14 cellular contexts compared by ENCODE assay signal in genomic region chr13:72062566-72062965, GRCh38.
A peak's percentile ranks its signal among the peaks of the same experiment; 100 is the strongest.
DNase-seq lines count a peak whose midpoint lies in the region; ATAC-seq, FAIRE-seq and TF ChIP-seq lines count a peak whose summit lies in the region.
"Had no signal": no experiment of that assay in that cellular context is flagged by ENCODE, and none has a peak within 500 bp of the region (broad histone marks: within the 10 kb centered on the region; RNA-seq: fewer than 3 reads in every experiment).

No MANE protein-coding gene starts in this region.

- dilution Hi-C loops in endothelial cell of umbilical vein (cut with MboI; ENCODE audit: extremely low pct_ligation_motif_present, low sequenced_read_pairs), result no loop called here

- no peak for TF ChIP-seq POLR2A in endothelial cell of umbilical vein (IDR thresholded peaks at IDR 0.05; ENCODE audit: low read depth, low read length)
- TF ChIP-seq POLR2A in vagina (IDR thresholded peaks at IDR 0.05), result no peak

- H2AK5ac ChIP-seq in H9 (ENCODE audit: insufficient read length, low read length), result no peak overlapping the region

- no peak overlapping the region for H3K4ac ChIP-seq in H9 (ENCODE audit: low read depth, low read length)

- peaks cover 0 to 19% (median 12%) of the 10 kb centered on the region in 3 experiments; a peak in 4 of 7 replicates for H3K36me3 Mint-ChIP-seq in H9 (ENCODE audit: insufficient read depth in 1 of 3, low read depth in 3 of 3)
- H3K36me3 Mint-ChIP-seq: activated naive CD8-positive, alpha-beta T cell; naive thymus-derived CD4-positive, alpha-beta T cell had no signal

- intact Hi-C loops in endothelial cell of umbilical vein (cut with micrococcal nuclease) (no loop called here), vagina (cut with DNase I) (no loop called here)

- no peak for TF ChIP-seq CTCF in H9 (conservative IDR thresholded peaks at IDR 0.05)
- TF ChIP-seq CTCF in endothelial cell of umbilical vein (IDR thresholded peaks at IDR 0.05; ENCODE audit: extremely low read depth in 1 of 2, insufficient read depth in 1 of 2, low read depth in 1 of 2, low read length in 2 of 2), result no peak
- TF ChIP-seq CTCF in vagina (IDR thresholded peaks at IDR 0.05), result no peak

- no peak overlapping the region for H4K5ac ChIP-seq in H9 (ENCODE audit: insufficient read length, low read depth, low read length)

- no peak overlapping the region for H3K9ac ChIP-seq in H9 (ENCODE audit: extremely low read depth, insufficient read length, low read length)
- H3K9ac ChIP-seq in NT2/D1 (ENCODE audit: insufficient read length, low read depth), result no peak overlapping the region
- no peak overlapping the region for H3K9ac ChIP-seq in endothelial cell of umbilical vein (replicated peaks; ENCODE audit: extremely low read depth, insufficient read depth, low read length)

- no peaks in the 10 kb centered on the region for H3K79me1 ChIP-seq in H9 (ENCODE audit: insufficient read depth, low read depth, low read length, poor library complexity, severe bottlenecking)

- H3K4me3 Mint-ChIP-seq in H9, result peak overlapping the region in 1 of 2 experiments; percentile 16; a peak in 1 of 5 replicates
- H3K4me3 Mint-ChIP-seq: activated naive CD8-positive, alpha-beta T cell; HFFc6; naive thymus-derived CD4-positive, alpha-beta T cell had no signal

- WGBS in H9 (ENCODE audit: extremely low coverage, insufficient read length, low lambda C conversion rate), result no CpG with 5 or more reads among the region's 7 CpGs

- peaks cover 20 to 29% of the 10 kb centered on the region in 2 experiments for H3K4me1 Mint-ChIP-seq in H9
- H3K4me1 Mint-ChIP-seq: naive thymus-derived CD4-positive, alpha-beta T cell had no signal

- H3K4me3 ChIP-seq in NT2/D1 (ENCODE audit: insufficient read length, low read depth), result no peak overlapping the region
- H3K4me3 ChIP-seq in endothelial cell of umbilical vein (replicated peaks in 1 of 3; ENCODE audit: insufficient read depth in 1 of 3, low read depth in 1 of 3, low read length in 3 of 3), result no peak overlapping the region
- H3K4me3 ChIP-seq in vagina, result no peak overlapping the region
- H3K4me3 ChIP-seq: stomach had no signal

- H3K14ac ChIP-seq in H9 (ENCODE audit: insufficient read depth, low read length), result no peak overlapping the region; the same call in 1 of the 2 replicates

- H2AFZ ChIP-seq in H9 (ENCODE audit: low read length) (no peak overlapping the region), endothelial cell of umbilical vein (ENCODE audit: low read depth, low read length) (no peak overlapping the region)

- H3K9me3 Mint-ChIP-seq in H9, result peaks cover 19 to 36% of the 10 kb centered on the region in 2 experiments

- no peaks in the 10 kb centered on the region for H3K36me3 ChIP-seq in NT2/D1 (ENCODE audit: insufficient read depth, insufficient read length, low read length)
- no peaks in the 10 kb centered on the region for H3K36me3 ChIP-seq in endothelial cell of umbilical vein (ENCODE audit: control insufficient read depth in 2 of 2, extremely low read depth in 1 of 2, insufficient read depth in 2 of 2, low read length in 2 of 2)
- no peaks in the 10 kb centered on the region for H3K36me3 ChIP-seq in vagina
- H3K36me3 ChIP-seq: stomach had no signal

- no peak overlapping the region for H4K91ac ChIP-seq in H9 (ENCODE audit: insufficient read length, low read depth, low read length)

- H3K27ac ChIP-seq in H9 (ENCODE audit: insufficient read length, low read depth, low read length), result no peak overlapping the region
- no peak overlapping the region for H3K27ac ChIP-seq in endothelial cell of umbilical vein (ENCODE audit: insufficient read depth, low read depth, low read length)
- H3K27ac ChIP-seq in vagina, result no peak overlapping the region
- H3K27ac ChIP-seq: stomach had no signal

- no peaks in the 10 kb centered on the region for H3K9me3 ChIP-seq in H9 (ENCODE audit: control insufficient read depth, low read depth, low read length)
- no peaks in the 10 kb centered on the region for H3K9me3 ChIP-seq in NT2/D1 (ENCODE audit: insufficient read depth, low read length)
- no peaks in the 10 kb centered on the region for H3K9me3 ChIP-seq in endothelial cell of umbilical vein (replicated peaks; ENCODE audit: control insufficient read depth, insufficient read depth, low read length)
- no peaks in the 10 kb centered on the region for H3K9me3 ChIP-seq in vagina

- DNase-seq in A172 (ENCODE audit: low spot score) (peak; percentile 71), H9 (peak; percentile 91), NT2/D1 (ENCODE audit: low read depth, low spot score) (peak; percentile 90), endothelial cell of umbilical vein (ENCODE audit: low read depth, low spot score) (peak; percentile 15), vagina (ENCODE audit: extremely low spot score in 2 of 2) (no peak), cerebellar cortex (ENCODE audit: low spot score) (no peak), NCI-H446 treated with DMSO at 0.1 percent for 48 hours (lab: John Stamatoyannopoulos, UW) (no peak)
- DNase-seq: HFFc6; naive thymus-derived CD4-positive, alpha-beta T cell; stomach had no signal

- H4K8ac ChIP-seq in H9 (replicated peaks; ENCODE audit: insufficient read length, low read depth, low read length), result no peak overlapping the region

- H4K20me1 ChIP-seq in H9 (ENCODE audit: control insufficient read depth, insufficient read depth, insufficient read length) (no peaks in the 10 kb centered on the region), endothelial cell of umbilical vein (replicated peaks; ENCODE audit: control insufficient read depth, extremely low read depth, insufficient read depth, low read length) (no peaks in the 10 kb centered on the region)

- H2BK15ac ChIP-seq in H9 (ENCODE audit: low read depth, low read length), result no peak overlapping the region

- no peak overlapping the region for H3K18ac ChIP-seq in H9 (ENCODE audit: insufficient read length, low read depth, low read length)

- H3T11ph ChIP-seq in H9 (ENCODE audit: low read length), result no peak overlapping the region

- peak overlapping the region in 2 of 3 experiments; percentile 51 to 83; a peak in 2 of 7 replicates for H3K27ac Mint-ChIP-seq in H9
- H3K27ac Mint-ChIP-seq: activated naive CD8-positive, alpha-beta T cell; HFFc6; naive thymus-derived CD4-positive, alpha-beta T cell had no signal

- peaks cover 3% of the 10 kb centered on the region; the same call in 1 of the 2 replicates for H3K4me1 ChIP-seq in H9 (ENCODE audit: insufficient read depth, low read length)
- peaks cover 2% of the 10 kb centered on the region for H3K4me1 ChIP-seq in NT2/D1 (ENCODE audit: insufficient read depth, insufficient read length)
- H3K4me1 ChIP-seq in endothelial cell of umbilical vein (ENCODE audit: control insufficient read depth, extremely low read depth, insufficient read depth, low read length), result no peaks in the 10 kb centered on the region
- H3K4me1 ChIP-seq in vagina, result no peaks in the 10 kb centered on the region
- H3K4me1 ChIP-seq: stomach had no signal

- no peak overlapping the region for H2BK5ac ChIP-seq in H9 (ENCODE audit: insufficient read length, low read length)

- BruUV-seq in endothelial cell of umbilical vein (replicated peaks; lab: Mats Ljungman, UMichigan), result no TSS peak

- POLR2A ChIA-PET in endothelial cell of umbilical vein (lab: Charles Lee), result no interaction called here

- no peaks in the 10 kb centered on the region for H3K23me2 ChIP-seq in H9 (ENCODE audit: insufficient read length, low read depth, low read length, poor library complexity, severe bottlenecking)

- H3K56ac ChIP-seq in H9 (ENCODE audit: insufficient read length, low read depth, low read length), result no peak overlapping the region

- H3K79me2 ChIP-seq in H9 (ENCODE audit: insufficient read depth, low read length), result no peaks in the 10 kb centered on the region
- H3K79me2 ChIP-seq in endothelial cell of umbilical vein (ENCODE audit: control insufficient read depth, insufficient read depth, low read length), result no peaks in the 10 kb centered on the region

- CTCF ChIA-PET in endothelial cell of umbilical vein (lab: Charles Lee), result interaction anchor here (1.1 kb wide), 1 partner anchor 42 kb away, joined by 3 read pairs; no protein-coding TSS in a partner anchor

- no peak overlapping the region for H3K23ac ChIP-seq in H9 (ENCODE audit: insufficient read length, low read depth, low read length)

- FAIRE-seq in endothelial cell of umbilical vein (lab: Jason Lieb, UNC), result peak; percentile 73
- FAIRE-seq: keratinocyte had no signal

- no peaks in the 10 kb centered on the region for H3K9me1 ChIP-seq in endothelial cell of umbilical vein (replicated peaks; ENCODE audit: control insufficient read depth, extremely low read depth, insufficient read depth, low read length)

- ATAC-seq in activated CD4-positive, CD25-positive, alpha-beta regulatory T cell treated with anti-CD3 and anti-CD28 coated beads, Interleukin-2, amount 50 U/mL, for 24 hours, result no peak
- ATAC-seq: naive thymus-derived CD4-positive, alpha-beta T cell; sciatic nerve had no signal

- no peak overlapping the region for H2BK120ac ChIP-seq in H9 (ENCODE audit: low read depth, low read length, poor library complexity, severe bottlenecking)

- no peak overlapping the region for H3K4me2 ChIP-seq in H9 (ENCODE audit: insufficient read depth, insufficient read length, low read length)
- no peak overlapping the region for H3K4me2 ChIP-seq in endothelial cell of umbilical vein (ENCODE audit: insufficient read depth, low read length)

- H2BK20ac ChIP-seq in H9 (ENCODE audit: low read depth, low read length, poor library complexity, severe bottlenecking), result no peak overlapping the region

- no peaks in the 10 kb centered on the region for H3K27me3 ChIP-seq in H9 (ENCODE audit: insufficient read depth, low read length)
- H3K27me3 ChIP-seq in NT2/D1 (ENCODE audit: insufficient read depth, insufficient read length), result no peaks in the 10 kb centered on the region
- H3K27me3 ChIP-seq in endothelial cell of umbilical vein (ENCODE audit: control insufficient read depth in 2 of 2, insufficient read depth in 2 of 2, low read length in 2 of 2), result no peaks in the 10 kb centered on the region
- no peaks in the 10 kb centered on the region for H3K27me3 ChIP-seq in vagina
- H3K27me3 ChIP-seq: stomach had no signal

- peaks cover 63% of the 10 kb centered on the region for H3K27me3 Mint-ChIP-seq in H9 (ENCODE audit: low read depth)
- H3K27me3 Mint-ChIP-seq: activated naive CD8-positive, alpha-beta T cell; naive thymus-derived CD4-positive, alpha-beta T cell had no signal

- no peak overlapping the region for H2BK12ac ChIP-seq in H9 (ENCODE audit: insufficient read length, low read depth, low read length)

TF ChIP-seq in endothelial cell of umbilical vein, 7 proteins besides CTCF, POLR2A, EP300 and RAD21 (continues in another document):
- TF ChIP-seq MYC (IDR thresholded peaks at IDR 0.05; ENCODE audit: low read depth, low read length), result no peak
- no peak for TF ChIP-seq EZH2 (IDR thresholded peaks at IDR 0.05; ENCODE audit: borderline replicate concordance, low read depth, low read length, severe bottlenecking)
- TF ChIP-seq JUN (IDR thresholded peaks at IDR 0.05; ENCODE audit: borderline replicate concordance, insufficient read depth, insufficient read length, low read depth), result no peak
- no peak for TF ChIP-seq GATA2 (IDR thresholded peaks at IDR 0.05; ENCODE audit: insufficient read depth, insufficient read length, low read depth, low read length)
- TF ChIP-seq MAX (IDR thresholded peaks at IDR 0.05; ENCODE audit: insufficient read depth, insufficient read length), result no peak

Comparison
In these comparisons a context has a peak if more than half of its experiments do, and no peak if none do; other contexts are left out.
1. DNase-seq: peak in A172 (single experiment), H9 (single experiment), NT2/D1 (single experiment) and endothelial cell of umbilical vein (single experiment); none in vagina (0 of 2), cerebellar cortex (single experiment) and NCI-H446 treated with DMSO at 0.1 percent for 48 hours (single experiment).